Comparison of ENCODE assay signal across 22 cellular contexts in the genomic region with DNA sequence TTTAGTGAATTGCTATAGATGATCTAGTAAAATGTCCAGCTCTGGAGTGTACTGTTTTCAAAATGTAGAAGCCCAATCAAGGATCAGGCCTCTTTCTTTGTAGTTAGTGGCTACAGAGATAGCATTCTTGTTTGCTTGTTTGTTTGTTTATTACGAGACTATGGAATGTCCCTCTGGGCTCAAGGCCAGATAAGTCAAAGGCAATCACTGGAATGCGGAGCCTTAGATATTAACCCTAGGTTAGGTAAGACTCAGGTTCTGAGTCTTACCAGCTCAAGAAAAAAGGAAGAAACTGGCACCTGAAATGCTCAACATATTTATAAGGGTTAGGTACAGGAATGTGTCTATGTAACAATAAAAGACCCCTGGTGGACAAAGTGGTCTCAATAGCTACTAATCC.
"Had no signal": no experiment of that assay in that cellular context is flagged by ENCODE, and none has a peak within 500 bp of the region (broad histone marks: within the 10 kb centered on the region; RNA-seq: fewer than 3 reads in every experiment).

No MANE protein-coding gene starts in this region.

- H3K36me3 Mint-ChIP-seq: stimulated activated effector memory CD8-positive, alpha-beta T cell treated with anti-CD3 and anti-CD28 coated beads, Interleukin-12 subunit alpha, Interleukin-12 subunit beta, amount 100 ng/mL, for 72 hours had no signal

- H3K36me3 ChIP-seq: gastrocnemius medialis, lower lobe of right lung, ovary, sigmoid colon, stomach, thyroid gland, upper lobe of left lung had no signal

- ATAC-seq: effector memory CD8-positive, alpha-beta T cell; esophagus mucosa; gastrocnemius medialis; left ventricle myocardium superior; lower lobe of right lung; natural killer cell; psoas muscle; right cardiac atrium; stimulated activated effector memory CD8-positive, alpha-beta T cell treated with anti-CD3 and anti-CD28 coated beads, Interleukin-12 subunit alpha, Interleukin-12 subunit beta, amount 100 ng/mL, for 72 hours had no signal

- DNase-seq: cortex of kidney; effector memory CD8-positive, alpha-beta T cell; gastrocnemius medialis; head of caudate nucleus; left ventricle myocardium superior; lower lobe of right lung; natural killer cell; occipital lobe; ovary; posterior cingulate gyrus; psoas muscle; right cardiac atrium; sigmoid colon; stimulated activated CD4-positive, alpha-beta T cell treated with anti-CD3 and anti-CD28 coated beads, Interleukin-2, amount 100 ng/mL, for 24 hours; stimulated activated CD4-positive, alpha-beta T cell treated with anti-CD3 and anti-CD28 coated beads, Interleukin-4, amount 100 ng/mL, for 24 hours; stimulated activated naive CD4-positive, alpha-beta T cell treated with Interleukin-2 at 50 U/mL for 16 hours; stomach; thyroid gland; upper lobe of left lung had no signal

- H3K9me3 ChIP-seq: gastrocnemius medialis, lower lobe of right lung, ovary, psoas muscle, sigmoid colon, stomach, thyroid gland, upper lobe of left lung had no signal

- H3K4me3 ChIP-seq: gastrocnemius medialis, lower lobe of right lung, ovary, psoas muscle, sigmoid colon, stomach, thyroid gland, upper lobe of left lung had no signal

- H3K27me3 Mint-ChIP-seq: effector memory CD8-positive, alpha-beta T cell had no signal

- H3K4me1 ChIP-seq: gastrocnemius medialis, lower lobe of right lung, psoas muscle, sigmoid colon, stomach, thyroid gland, upper lobe of left lung had no signal

- H3K27ac Mint-ChIP-seq: effector memory CD8-positive, alpha-beta T cell; natural killer cell; stimulated activated effector memory CD8-positive, alpha-beta T cell treated with anti-CD3 and anti-CD28 coated beads, Interleukin-12 subunit alpha, Interleukin-12 subunit beta, amount 100 ng/mL, for 72 hours had no signal

- H3K4me1 Mint-ChIP-seq: natural killer cell; stimulated activated effector memory CD8-positive, alpha-beta T cell treated with anti-CD3 and anti-CD28 coated beads, Interleukin-12 subunit alpha, Interleukin-12 subunit beta, amount 100 ng/mL, for 72 hours had no signal

- H3K27ac ChIP-seq: epithelial cell of prostate, gastrocnemius medialis, lower lobe of right lung, ovary, psoas muscle, sigmoid colon, stomach, thyroid gland, upper lobe of left lung had no signal

- H3K27me3 ChIP-seq: gastrocnemius medialis, ovary, sigmoid colon, stomach, thyroid gland, upper lobe of left lung had no signal

- H3K4me3 Mint-ChIP-seq: effector memory CD8-positive, alpha-beta T cell; natural killer cell; stimulated activated effector memory CD8-positive, alpha-beta T cell treated with anti-CD3 and anti-CD28 coated beads, Interleukin-12 subunit alpha, Interleukin-12 subunit beta, amount 100 ng/mL, for 72 hours had no signal
